ENCODE assay signal across 1 cellular context in the genomic region with DNA sequence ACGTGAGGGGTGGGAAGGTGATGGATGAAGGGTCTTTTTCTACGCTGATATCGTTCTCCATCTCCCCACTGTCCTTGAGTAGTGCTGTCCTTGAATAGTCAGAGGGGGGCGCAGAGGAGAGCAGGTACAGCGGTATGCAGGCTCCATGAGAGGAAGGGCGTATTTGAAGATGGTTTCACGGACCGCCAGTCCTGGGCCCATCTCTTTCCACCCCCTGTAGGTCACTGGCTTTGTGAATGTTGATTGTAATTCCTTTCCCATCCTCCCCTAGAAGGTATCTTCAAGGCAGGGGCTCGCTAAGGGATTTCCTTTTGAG.
TF ChIP-seq lines count a peak whose summit lies in the region.

No MANE protein-coding gene starts in this region.

TF ChIP-seq in HepG2, 621 proteins besides CTCF, POLR2A, EP300 and RAD21:
- TF ChIP-seq, protein P1, sequence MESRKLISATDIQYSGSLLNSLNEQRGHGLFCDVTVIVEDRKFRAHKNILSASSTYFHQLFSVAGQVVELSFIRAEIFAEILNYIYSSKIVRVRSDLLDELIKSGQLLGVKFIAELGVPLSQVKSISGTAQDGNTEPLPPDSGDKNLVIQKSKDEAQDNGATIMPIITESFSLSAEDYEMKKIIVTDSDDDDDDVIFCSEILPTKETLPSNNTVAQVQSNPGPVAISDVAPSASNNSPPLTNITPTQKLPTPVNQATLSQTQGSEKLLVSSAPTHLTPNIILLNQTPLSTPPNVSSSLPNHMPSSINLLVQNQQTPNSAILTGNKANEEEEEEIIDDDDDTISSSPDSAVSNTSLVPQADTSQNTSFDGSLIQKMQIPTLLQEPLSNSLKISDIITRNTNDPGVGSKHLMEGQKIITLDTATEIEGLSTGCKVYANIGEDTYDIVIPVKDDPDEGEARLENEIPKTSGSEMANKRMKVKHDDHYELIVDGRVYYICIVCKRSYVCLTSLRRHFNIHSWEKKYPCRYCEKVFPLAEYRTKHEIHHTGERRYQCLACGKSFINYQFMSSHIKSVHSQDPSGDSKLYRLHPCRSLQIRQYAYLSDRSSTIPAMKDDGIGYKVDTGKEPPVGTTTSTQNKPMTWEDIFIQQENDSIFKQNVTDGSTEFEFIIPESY (CRISPR knock-in tag; IDR thresholded peaks at IDR 0.05): peak; percentile 86
- TF ChIP-seq SALL1 (CRISPR knock-in tag; IDR thresholded peaks at IDR 0.05): no peak
